ENCODE assay signal across 21 cellular contexts in genomic region chr17:79755591-79755990, GRCh38. TPM values are rescaled to one million over a fixed set of nuclear protein-coding genes. Genes with fewer than 3 reads are reported as not detected.
DNase-seq lines count a peak whose midpoint lies in the region; ATAC-seq and TF ChIP-seq lines count a peak whose summit lies in the region.
"Had no signal": no experiment of that assay in that cellular context is flagged by ENCODE, and none has a peak within 500 bp of the region (broad histone marks: within the 10 kb centered on the region; RNA-seq: fewer than 3 reads in every experiment).

No MANE protein-coding gene starts in this region.

- no peak overlapping the region for H2AFZ ChIP-seq in PC-3 (ENCODE audit: low read length)

- no peak overlapping the region for H3K4me3 ChIP-seq in lower lobe of right lung
- H3K4me3 ChIP-seq in PC-3 (ENCODE audit: low read length) = no peak overlapping the region
- H3K4me3 ChIP-seq: A549; BLaER1 treated with 17β-estradiol and CSF1 and Interleukin-3, amounts not matched to agents 10 nM and 100 nM had no signal

- H3K9me3 Mint-ChIP-seq in chondrocyte (ENCODE audit: low read depth) = no peaks in the 10 kb centered on the region
- H3K9me3 Mint-ChIP-seq: CD4-positive, alpha-beta T cell; CD8-positive, alpha-beta T cell had no signal

- no TSS peak for BruUV-seq in PC-3 (replicated peaks; lab: Mats Ljungman, UMichigan)

- no peak for TF ChIP-seq CTCF in chondrocyte (IDR thresholded peaks at IDR 0.05)
- no peak for TF ChIP-seq CTCF in lower lobe of right lung (IDR thresholded peaks at IDR 0.05)
- no peak for TF ChIP-seq CTCF in PC-3 (conservative IDR thresholded peaks at IDR 0.05; ENCODE audit: low read depth, low read length)

- no peaks in the 10 kb centered on the region for H3K9me2 ChIP-seq in PC-3 (replicated peaks; ENCODE audit: low read length)

- no peak overlapping the region for H3K4me2 ChIP-seq in PC-3 (ENCODE audit: low read length)
- H3K4me2 ChIP-seq: A549; BLaER1 treated with 17β-estradiol and CSF1 and Interleukin-3, amounts not matched to agents 10 nM and 100 nM had no signal

- DNase-seq in Right ventricle myocardium inferior (ENCODE audit: missing footprints) (peak; percentile 35), Right ventricle myocardium superior (no peak), chondrocyte (ENCODE audit: low spot score) (peak; percentile 69), lower lobe of right lung (peak; percentile 26), NOMO-1 treated with DMSO at 0.1 percent for 48 hours (lab: John Stamatoyannopoulos, UW; ENCODE audit: unreplicated experiment) (no peak), PC-3 (no peak)
- DNase-seq: AML-193; CD4-positive, alpha-beta T cell; CD8-positive, alpha-beta T cell; COR-L47; DMS 273 treated with DMSO at 0.1 percent for 48 hours; DMS153; DMS79 treated with DMSO at 0.1 percent for 48 hours; GF-D8 had no signal

- H3K27me3 Mint-ChIP-seq in chondrocyte (ENCODE audit: low read depth) = peaks cover 20% of the 10 kb centered on the region

- ATAC-seq in Right ventricle myocardium inferior (no peak), Right ventricle myocardium superior (ENCODE audit: poor library complexity) (no peak), lower lobe of right lung (no peak), GM18870 (IDR thresholded peaks at IDR 0.05; ENCODE audit: unreplicated experiment) (no peak), PC-3 (no peak)
- ATAC-seq: A549; CD8-positive, alpha-beta T cell had no signal

- no peak overlapping the region for H3K27ac ChIP-seq in lower lobe of right lung
- H3K27ac ChIP-seq in PC-3 (ENCODE audit: low read length) = no peak overlapping the region
- H3K27ac ChIP-seq: 22Rv1; A549; BLaER1 treated with 17β-estradiol and CSF1 and Interleukin-3, amounts not matched to agents 10 nM and 100 nM; C4-2B had no signal

- H3K9ac ChIP-seq in PC-3 (ENCODE audit: low read length) = no peak overlapping the region
- H3K9ac ChIP-seq: BLaER1 treated with 17β-estradiol and CSF1 and Interleukin-3, amounts not matched to agents 10 nM and 100 nM had no signal

- H3K9me3 ChIP-seq in lower lobe of right lung (no peaks in the 10 kb centered on the region), PC-3 (ENCODE audit: low read length) (no peaks in the 10 kb centered on the region)
- H3K9me3 ChIP-seq: A549; BLaER1 treated with 17β-estradiol and CSF1 and Interleukin-3, amounts not matched to agents 10 nM and 100 nM had no signal

- POLR2A ChIA-PET in PC-3 (lab: Charles Lee; ENCODE audit: unreplicated experiment) = no interaction called here

- no peaks in the 10 kb centered on the region for H3K4me1 Mint-ChIP-seq in chondrocyte (ENCODE audit: low read depth)

- H3K4me1 ChIP-seq in lower lobe of right lung = no peaks in the 10 kb centered on the region
- peaks cover 15% of the 10 kb centered on the region for H3K4me1 ChIP-seq in PC-3 (ENCODE audit: insufficient read depth, low read length)

- no peaks in the 10 kb centered on the region for H3F3A ChIP-seq in PC-3 (ENCODE audit: low read length, unreplicated experiment)

- H3K27me3 ChIP-seq in lower lobe of right lung (ENCODE audit: low read depth) (peaks cover 26% of the 10 kb centered on the region), PC-3 (ENCODE audit: low read length) (no peaks in the 10 kb centered on the region)

- no peak overlapping the region for H3K27ac Mint-ChIP-seq in chondrocyte (ENCODE audit: unreplicated experiment)
- H3K27ac Mint-ChIP-seq: B cell; CD4-positive, alpha-beta T cell; CD8-positive, alpha-beta T cell had no signal

- intact Hi-C loops in Right ventricle myocardium inferior (cut with DNase I) = no loop called here
- intact Hi-C loops in Right ventricle myocardium superior (cut with DNase I) = no loop called here
- intact Hi-C loops in lower lobe of right lung (cut with DNase I) = no loop called here
- intact Hi-C loops in PC-3 (cut with micrococcal nuclease) = no loop called here

- H3K36me3 ChIP-seq in lower lobe of right lung (no peaks in the 10 kb centered on the region), PC-3 (ENCODE audit: low read depth, low read length) (no peaks in the 10 kb centered on the region)
- H3K36me3 ChIP-seq: BLaER1 treated with 17β-estradiol and CSF1 and Interleukin-3, amounts not matched to agents 10 nM and 100 nM had no signal

- CTCF ChIA-PET in PC-3 (lab: Charles Lee) = no interaction called here

- H3K36me3 Mint-ChIP-seq in chondrocyte (ENCODE audit: low read depth) = peaks cover 2% of the 10 kb centered on the region
- H3K36me3 Mint-ChIP-seq: CD8-positive, alpha-beta T cell had no signal

- no peak overlapping the region for H3K4me3 Mint-ChIP-seq in chondrocyte (ENCODE audit: unreplicated experiment)
- H3K4me3 Mint-ChIP-seq: B cell; CD4-positive, alpha-beta T cell; CD8-positive, alpha-beta T cell had no signal

- H4K20me1 ChIP-seq in PC-3 (ENCODE audit: low read length) = no peaks in the 10 kb centered on the region
- H4K20me1 ChIP-seq: BLaER1 treated with 17β-estradiol and CSF1 and Interleukin-3, amounts not matched to agents 10 nM and 100 nM had no signal

- no peaks in the 10 kb centered on the region for H3K79me2 ChIP-seq in PC-3 (ENCODE audit: low read length)

RNA-seq across cellular contexts. Expression of gene CBX2, which starts 22.4 kb away (rescaled TPM):
- total RNA-seq in Right ventricle myocardium inferior (4.2 TPM), Right ventricle myocardium superior (4.2 TPM), chondrocyte (4.1 to 11.8 TPM (median 4.9 TPM) in 3 replicates), lower lobe of right lung (3.9 TPM), PC-3 (2014; rRNA removed) (39.2 and 43.9 TPM in 2 replicates)

RNA-seq across cellular contexts. Expression of gene ENPP7, which starts 24.8 kb away (rescaled TPM):
- not detected for total RNA-seq in Right ventricle myocardium inferior
- total RNA-seq in Right ventricle myocardium superior = not detected
- not detected in 3 replicates for total RNA-seq in chondrocyte
- total RNA-seq in lower lobe of right lung = 0.18 TPM
- total RNA-seq in PC-3 (2014; rRNA removed) = not detected in 2 replicates
- total RNA-seq: A172; CD4-positive, alpha-beta T cell had no signal

RNA-seq across cellular contexts. Expression of gene CBX8, which starts 41.3 kb away (rescaled TPM):
- total RNA-seq in Right ventricle myocardium inferior (5.3 TPM), Right ventricle myocardium superior (6.2 TPM), chondrocyte (4.6 to 8.3 TPM (median 6.1 TPM) in 3 replicates), lower lobe of right lung (5.8 TPM), PC-3 (2014; rRNA removed) (11.3 and 12.8 TPM in 2 replicates)

Comparison
In these comparisons a context has a peak if more than half of its experiments do, and no peak if none do; other contexts are left out.
1. DNase-seq: peak in Right ventricle myocardium inferior (single experiment), chondrocyte (single experiment) and lower lobe of right lung (single experiment); none in Right ventricle myocardium superior (single experiment), NOMO-1 treated with DMSO at 0.1 percent for 48 hours (single experiment) and PC-3 (single experiment).